In genomic region chr17:57467226-57467625, GRCh38 we compare ENCODE assay signal across 1 cellular context.
TF ChIP-seq lines count a peak whose summit lies in the region.

No MANE protein-coding gene starts in this region.

TF ChIP-seq in HepG2, 621 proteins besides CTCF, POLR2A, EP300 and RAD21:
- no peak for TF ChIP-seq TFDP2 (CRISPR knock-in tag; IDR thresholded peaks at IDR 0.05)
- no peak for TF ChIP-seq ZBTB49 (CRISPR knock-in tag; IDR thresholded peaks at IDR 0.05; ENCODE audit: borderline replicate concordance)
- TF ChIP-seq NFYC (CRISPR knock-in tag; IDR thresholded peaks at IDR 0.05), result no peak
- peak; percentile 78 for TF ChIP-seq PHB2 (IDR thresholded peaks at IDR 0.05; ENCODE audit: partially characterized antibody)
- TF ChIP-seq ZNF878 (CRISPR knock-in tag; IDR thresholded peaks at IDR 0.05), result no peak
- no peak for TF ChIP-seq NR1H2 (CRISPR knock-in tag; IDR thresholded peaks at IDR 0.05; ENCODE audit: borderline replicate concordance, low read depth)
- TF ChIP-seq CBX5 (CRISPR knock-in tag; IDR thresholded peaks at IDR 0.05; ENCODE audit: borderline replicate concordance), result no peak
- TF ChIP-seq SATB2 (CRISPR knock-in tag; IDR thresholded peaks at IDR 0.05), result no peak
- no peak for TF ChIP-seq MZF1 (CRISPR knock-in tag; IDR thresholded peaks at IDR 0.05; ENCODE audit: borderline replicate concordance)
- TF ChIP-seq ARNT (IDR thresholded peaks at IDR 0.05), result peak; percentile 30; the same call in 1 of the 2 replicates
- no peak for TF ChIP-seq SOX6 (IDR thresholded peaks at IDR 0.05)
- TF ChIP-seq SOX6 (CRISPR knock-in tag; IDR thresholded peaks at IDR 0.05), result no peak
- TF ChIP-seq BORCS8-MEF2B (CRISPR knock-in tag; IDR thresholded peaks at IDR 0.05), result no peak
- TF ChIP-seq IKZF1 (IDR thresholded peaks at IDR 0.05), result 0 out of 2 replicates have a peak, but pooled peaks have one; percentile 39
- TF ChIP-seq SMYD3 (CRISPR knock-in tag; IDR thresholded peaks at IDR 0.05), result no peak
- no peak for TF ChIP-seq BCL6 (CRISPR knock-in tag; IDR thresholded peaks at IDR 0.05)
- no peak for TF ChIP-seq HOXA5 (CRISPR knock-in tag; IDR thresholded peaks at IDR 0.05)
- TF ChIP-seq PBX3 (CRISPR knock-in tag; IDR thresholded peaks at IDR 0.05; ENCODE audit: borderline replicate concordance), result no peak
- no peak for TF ChIP-seq CEBPG (CRISPR knock-in tag; IDR thresholded peaks at IDR 0.05)
- TF ChIP-seq ZNF709 (CRISPR knock-in tag; IDR thresholded peaks at IDR 0.05), result no peak
- no peak for TF ChIP-seq TAF15 (IDR thresholded peaks at IDR 0.05; ENCODE audit: low read depth, low read length, poor library complexity, severe bottlenecking)
- TF ChIP-seq ZNF703 (CRISPR knock-in tag; IDR thresholded peaks at IDR 0.05; ENCODE audit: borderline replicate concordance), result no peak
